2 cellular contexts compared by ENCODE assay signal in genomic region chr2:202382684-202383083, GRCh38.
TF ChIP-seq lines count a peak whose summit lies in the region.

No MANE protein-coding gene starts in this region.

TF ChIP-seq in IMR-90, 13 proteins besides CTCF, POLR2A, EP300 and RAD21:
- no peak for TF ChIP-seq FOS (IDR thresholded peaks at IDR 0.05; ENCODE audit: low read depth, low read length)
- no peak for TF ChIP-seq CEBPB (IDR thresholded peaks at IDR 0.05; ENCODE audit: low read depth, low read length)
- TF ChIP-seq BHLHE40 (IDR thresholded peaks at IDR 0.05; ENCODE audit: low read depth, low read length), result no peak
- TF ChIP-seq MXI1 (IDR thresholded peaks at IDR 0.05; ENCODE audit: borderline replicate concordance, low read depth, low read length), result no peak
- TF ChIP-seq SMC3 (IDR thresholded peaks at IDR 0.05; ENCODE audit: low read depth, low read length), result no peak
- no peak for TF ChIP-seq RFX5 (IDR thresholded peaks at IDR 0.05; ENCODE audit: low read depth, low read length)
- TF ChIP-seq RCOR1 (IDR thresholded peaks at IDR 0.05; ENCODE audit: insufficient replicate concordance, low read length), result no peak
- TF ChIP-seq CHD1 (IDR thresholded peaks at IDR 0.05; ENCODE audit: low read depth, low read length), result no peak
- no peak for TF ChIP-seq MAZ (IDR thresholded peaks at IDR 0.05; ENCODE audit: borderline replicate concordance, low read depth, low read length)
- TF ChIP-seq NFE2L2 (IDR thresholded peaks at IDR 0.05; ENCODE audit: low read depth, low read length), result no peak
- TF ChIP-seq USF2 (IDR thresholded peaks at IDR 0.05; ENCODE audit: low read depth, low read length), result no peak
- TF ChIP-seq ELK1 (IDR thresholded peaks at IDR 0.05; ENCODE audit: borderline replicate concordance, low read depth, low read length), result no peak

TF ChIP-seq in HEK293T, 16 proteins besides CTCF, POLR2A, EP300 and RAD21:
- no peak for TF ChIP-seq TARDBP (IDR thresholded peaks at IDR 0.05)
- TF ChIP-seq FOXA1 (IDR thresholded peaks at IDR 0.05), result no peak
- no peak for TF ChIP-seq PKNOX1 (IDR thresholded peaks at IDR 0.05)
- TF ChIP-seq LEF1 (IDR thresholded peaks at IDR 0.05; ENCODE audit: borderline replicate concordance), result no peak
- no peak for TF ChIP-seq NFRKB (IDR thresholded peaks at IDR 0.05)
- no peak for TF ChIP-seq BHLHE40 (IDR thresholded peaks at IDR 0.05; ENCODE audit: borderline replicate concordance)
- no peak for TF ChIP-seq HDGF (IDR thresholded peaks at IDR 0.05; ENCODE audit: borderline replicate concordance)
- TF ChIP-seq SUZ12 (IDR thresholded peaks at IDR 0.05), result no peak
- no peak for TF ChIP-seq SP1 (IDR thresholded peaks at IDR 0.05)
- TF ChIP-seq CTBP1 (IDR thresholded peaks at IDR 0.05; ENCODE audit: borderline replicate concordance), result no peak
- TF ChIP-seq FOXK2 (IDR thresholded peaks at IDR 0.05), result no peak
